ENCODE assay signal across 19 cellular contexts in the genomic region with DNA sequence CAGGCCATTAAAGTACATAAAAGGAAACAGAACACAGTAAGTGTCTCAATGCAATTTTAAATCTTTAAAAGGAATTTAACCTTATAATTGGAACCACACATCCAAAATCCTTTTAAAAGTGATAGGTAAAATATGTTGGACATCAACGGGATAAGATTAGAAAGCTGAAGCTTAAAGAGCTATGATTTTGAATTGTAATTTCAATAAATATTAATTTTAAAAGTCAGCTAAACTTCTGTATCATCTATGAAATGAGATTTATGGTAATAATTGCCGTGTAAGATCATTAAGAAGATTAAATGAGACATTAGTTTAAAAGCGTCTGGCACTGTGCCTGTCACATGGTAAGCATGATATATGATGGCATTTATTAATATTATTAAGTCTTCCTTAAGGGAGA. TPM values are rescaled to one million over a fixed set of nuclear protein-coding genes. Genes with fewer than 3 reads are reported as not detected.
DNase-seq lines count a peak whose midpoint lies in the region; ATAC-seq and TF ChIP-seq lines count a peak whose summit lies in the region.
"Had no signal": no experiment of that assay in that cellular context is flagged by ENCODE, and none has a peak within 500 bp of the region (broad histone marks: within the 10 kb centered on the region; RNA-seq: fewer than 3 reads in every experiment).

No MANE protein-coding gene starts in this region.

- 20% methylated on average over 3 of the region's 3 CpGs for WGBS in SK-N-SH (ENCODE audit: low lambda C conversion rate)
- WGBS in right lobe of liver (ENCODE audit: insufficient coverage, low coverage, low lambda C conversion rate, missing lambda C conversion rate): 92% methylated on average over 3 of the region's 3 CpGs

- no peak overlapping the region for H3K27ac ChIP-seq in SK-N-SH (ENCODE audit: low read depth in 2 of 2, low read length in 1 of 2)
- H3K27ac ChIP-seq in right lobe of liver: no peak overlapping the region
- H3K27ac ChIP-seq: BLaER1 had no signal

- H3K36me3 Mint-ChIP-seq in mesothelial cell of epicardium: no peaks in the 10 kb centered on the region
- no peaks in the 10 kb centered on the region for H3K36me3 Mint-ChIP-seq in stimulated activated effector memory CD8-positive, alpha-beta T cell treated with anti-CD3 and anti-CD28 coated beads, Interleukin-12 subunit alpha, Interleukin-12 subunit beta, amount 100 ng/mL, for 72 hours
- H3K36me3 Mint-ChIP-seq: CD14-positive monocyte; CD4-positive, alpha-beta memory T cell; CD4-positive, CD25-positive, alpha-beta regulatory T cell had no signal

- H3K4me1 Mint-ChIP-seq in mesothelial cell of epicardium: peaks cover 33% of the 10 kb centered on the region
- no peaks in the 10 kb centered on the region for H3K4me1 Mint-ChIP-seq in stimulated activated effector memory CD8-positive, alpha-beta T cell treated with anti-CD3 and anti-CD28 coated beads, Interleukin-12 subunit alpha, Interleukin-12 subunit beta, amount 100 ng/mL, for 72 hours
- H3K4me1 Mint-ChIP-seq: CD4-positive, alpha-beta memory T cell; CD4-positive, CD25-positive, alpha-beta regulatory T cell; CD8-positive, alpha-beta memory T cell had no signal

- TF ChIP-seq EP300 in SK-N-SH (IDR thresholded peaks at IDR 0.05; ENCODE audit: borderline replicate concordance in 1 of 2, low read depth in 1 of 2, low read length in 1 of 2): 0 out of 4 replicates have a peak, but pooled peaks of 1 of the 2 experiments have one; percentile 19

- no peaks in the 10 kb centered on the region for H3K36me3 ChIP-seq in SK-N-SH (replicated peaks in 1 of 2; ENCODE audit: control insufficient read depth in 1 of 2, insufficient read depth in 2 of 2, low read length in 1 of 2)
- no peaks in the 10 kb centered on the region for H3K36me3 ChIP-seq in right lobe of liver
- H3K36me3 ChIP-seq: BE2C, BLaER1 had no signal

- H3K79me2 ChIP-seq in SK-N-SH (ENCODE audit: insufficient read depth): no peaks in the 10 kb centered on the region

- TF ChIP-seq RAD21 in SK-N-SH (IDR thresholded peaks at IDR 0.05; ENCODE audit: low read length): no peak

- peaks cover 7% of the 10 kb centered on the region for H3K9me3 Mint-ChIP-seq in mesothelial cell of epicardium
- no peaks in the 10 kb centered on the region for H3K9me3 Mint-ChIP-seq in stimulated activated effector memory CD8-positive, alpha-beta T cell treated with anti-CD3 and anti-CD28 coated beads, Interleukin-12 subunit alpha, Interleukin-12 subunit beta, amount 100 ng/mL, for 72 hours
- H3K9me3 Mint-ChIP-seq: CD4-positive, alpha-beta memory T cell; CD8-positive, alpha-beta memory T cell had no signal

- ATAC-seq in SK-N-SH treated with all-trans-retinoic acid at 6 μM for 48 hours (no peak), right lobe of liver (no peak)
- ATAC-seq in stimulated activated effector memory CD8-positive, alpha-beta T cell treated with anti-CD3 and anti-CD28 coated beads, Interleukin-12 subunit alpha, Interleukin-12 subunit beta, amount 100 ng/mL, for 72 hours: no peak

- CTCF ChIA-PET in SK-N-SH (lab: Yijun Ruan, JAX): interaction anchor here (1.5 kb wide), 1 partner anchor 33 kb away, joined by 4 read pairs; no protein-coding TSS in a partner anchor

- no peak overlapping the region for H3K4me3 Mint-ChIP-seq in mesothelial cell of epicardium
- H3K4me3 Mint-ChIP-seq in stimulated activated effector memory CD8-positive, alpha-beta T cell treated with anti-CD3 and anti-CD28 coated beads, Interleukin-12 subunit alpha, Interleukin-12 subunit beta, amount 100 ng/mL, for 72 hours: no peak overlapping the region
- H3K4me3 Mint-ChIP-seq: CD14-positive monocyte; CD4-positive, alpha-beta memory T cell; CD4-positive, CD25-positive, alpha-beta regulatory T cell; CD8-positive, alpha-beta memory T cell had no signal

- no peak overlapping the region for H3K9ac ChIP-seq in SK-N-SH
- H3K9ac ChIP-seq: BLaER1 had no signal

- intact Hi-C loops in right lobe of liver (cut with DNase I): no loop called here

- H4K20me1 ChIP-seq in SK-N-SH (ENCODE audit: insufficient read depth): no peaks in the 10 kb centered on the region
- H4K20me1 ChIP-seq: BLaER1 had no signal

- no peak overlapping the region for H2AFZ ChIP-seq in SK-N-SH (ENCODE audit: low read depth)

- H3K9me3 ChIP-seq in SK-N-SH (no peaks in the 10 kb centered on the region), right lobe of liver (no peaks in the 10 kb centered on the region)
- H3K9me3 ChIP-seq: BE2C had no signal

- H3K4me2 ChIP-seq in SK-N-SH: no peak overlapping the region
- H3K4me2 ChIP-seq: BLaER1 had no signal

- no peak for TF ChIP-seq CTCF in SK-N-SH (IDR thresholded peaks at IDR 0.05)
- TF ChIP-seq CTCF in mesothelial cell of epicardium (IDR thresholded peaks at IDR 0.05; ENCODE audit: unreplicated experiment): no peak
- TF ChIP-seq CTCF in right lobe of liver (IDR thresholded peaks at IDR 0.05): no peak

- POLR2A ChIA-PET in SK-N-SH (lab: Yijun Ruan, JAX): no interaction called here

- H3K4me3 ChIP-seq in SK-N-SH (ENCODE audit: low read depth in 2 of 2, low read length in 1 of 2): no peak overlapping the region
- no peak overlapping the region for H3K4me3 ChIP-seq in right lobe of liver
- H3K4me3 ChIP-seq: BLaER1 had no signal

- no peaks in the 10 kb centered on the region for H3F3A ChIP-seq in SK-N-SH (replicated peaks; ENCODE audit: insufficient read depth)

- H3K9me2 ChIP-seq in SK-N-SH: no peaks in the 10 kb centered on the region

- TF ChIP-seq POLR2A in right lobe of liver (IDR thresholded peaks at IDR 0.05): no peak

- no peaks in the 10 kb centered on the region; the same call in 1 of the 2 replicates for H3K27me3 ChIP-seq in SK-N-SH (ENCODE audit: insufficient read depth)
- H3K27me3 ChIP-seq in right lobe of liver: no peaks in the 10 kb centered on the region
- H3K27me3 ChIP-seq: BE2C, BLaER1 had no signal

- H3K4me1 ChIP-seq in SK-N-SH (ENCODE audit: control insufficient read depth in 1 of 2, insufficient read depth in 2 of 2, low read depth in 1 of 2, low read length in 1 of 2) (peaks cover 0 to 3% of the 10 kb centered on the region in 2 experiments; a peak in 1 of 4 replicates), right lobe of liver (peaks cover 0 to 11% (median 4%) of the 10 kb centered on the region in 4 donors)
- H3K4me1 ChIP-seq: BE2C had no signal

- H3K27me3 Mint-ChIP-seq in mesothelial cell of epicardium (ENCODE audit: low read depth): peaks cover 15% of the 10 kb centered on the region

- H3K27ac Mint-ChIP-seq in mesothelial cell of epicardium: peak overlapping the region; percentile 76
- H3K27ac Mint-ChIP-seq in stimulated activated effector memory CD8-positive, alpha-beta T cell treated with anti-CD3 and anti-CD28 coated beads, Interleukin-12 subunit alpha, Interleukin-12 subunit beta, amount 100 ng/mL, for 72 hours: no peak overlapping the region
- H3K27ac Mint-ChIP-seq: CD14-positive monocyte; CD4-positive, alpha-beta memory T cell; CD4-positive, CD25-positive, alpha-beta regulatory T cell; CD8-positive, alpha-beta memory T cell had no signal

- DNase-seq in SK-N-SH: no peak
- DNase-seq in mesothelial cell of epicardium (ENCODE audit: low spot score in 2 of 2, unreplicated experiment in 2 of 2): no peak
- no peak for DNase-seq in right lobe of liver
- no peak for DNase-seq in stimulated activated effector memory CD8-positive, alpha-beta T cell treated with anti-CD3 and anti-CD28 coated beads, Interleukin-12 subunit alpha, Interleukin-12 subunit beta, amount 100 ng/mL, for 72 hours (ENCODE audit: low spot score in 2 of 2)
- DNase-seq: 8988T; ACHN; BE2C; C1 segment of cervical spinal cord; CD4-positive, alpha-beta memory T cell; CD4-positive, CD25-positive, alpha-beta regulatory T cell; CD8-positive, alpha-beta memory T cell; COR-L47; DMS79 treated with DMSO at 0.1 percent for 48 hours; GF-D8 had no signal

TF ChIP-seq in SK-N-SH treated with all-trans-retinoic acid at 6 μM for 48 hours, 23 proteins besides CTCF, POLR2A, EP300 and RAD21:
- TF ChIP-seq RARB (CRISPR knock-in tag; IDR thresholded peaks at IDR 0.05) (no peak), ZC3H10 (CRISPR knock-in tag; IDR thresholded peaks at IDR 0.05) (peak; percentile 75; the same call in 1 of the 2 replicates), ISL1 (CRISPR knock-in tag; IDR thresholded peaks at IDR 0.05) (peak; percentile 89), PPARA (CRISPR knock-in tag; IDR thresholded peaks at IDR 0.05; ENCODE audit: borderline replicate concordance) (no peak), ZFP30 (CRISPR knock-in tag; IDR thresholded peaks at IDR 0.05) (no peak), SNAI2 (CRISPR knock-in tag; IDR thresholded peaks at IDR 0.05) (peak; percentile 75; the same call in 1 of the 2 replicates), TCF4 (CRISPR knock-in tag; IDR thresholded peaks at IDR 0.05; ENCODE audit: borderline replicate concordance) (peak; percentile 34; the same call in 1 of the 2 replicates)

TF ChIP-seq in SK-N-SH, 30 proteins besides CTCF, POLR2A, EP300 and RAD21 (continues in another document):
- TF ChIP-seq RCOR1 (IDR thresholded peaks at IDR 0.05; ENCODE audit: low read length): no peak
- TF ChIP-seq FOXM1 (IDR thresholded peaks at IDR 0.05; ENCODE audit: low read depth): no peak

RNA-seq across cellular contexts. Expression of a gene that starts 31.3 kb away (rescaled TPM):
- polyA plus RNA-seq in SK-N-SH (2012; rRNA removed): not detected in 2 replicates
- not detected in 2 replicates for polyA plus RNA-seq in SK-N-SH (2012; cell fraction: cytosol; rRNA removed)
- polyA plus RNA-seq in SK-N-SH (2012; cell fraction: nucleus; rRNA removed): not detected in 2 replicates
- total RNA-seq in mesothelial cell of epicardium (0.16 to 0.33 TPM in 2 of 3 replicates, not detected in the other), right lobe of liver (not detected)
- total RNA-seq: A673; CD4-positive, CD25-positive, alpha-beta regulatory T cell had no signal
- polyA plus RNA-seq: AG04450; CD14-positive monocyte; CD4-positive, alpha-beta memory T cell; CD8-positive, alpha-beta memory T cell had no signal

RNA-seq across cellular contexts. Expression of a gene that starts 45.0 kb away (rescaled TPM):
- not detected in 2 replicates for polyA plus RNA-seq in SK-N-SH (2012; rRNA removed)
- polyA plus RNA-seq in SK-N-SH (2012; cell fraction: cytosol; rRNA removed): not detected in 2 replicates
- not detected in 2 replicates for polyA plus RNA-seq in SK-N-SH (2012; cell fraction: nucleus; rRNA removed)
- total RNA-seq in mesothelial cell of epicardium (not detected in 3 replicates), right lobe of liver (not detected)
- total RNA-seq: A673; CD4-positive, alpha-beta memory T cell; CD4-positive, CD25-positive, alpha-beta regulatory T cell; CD8-positive, alpha-beta memory T cell had no signal
- polyA plus RNA-seq: AG04450; CD14-positive monocyte; CD4-positive, alpha-beta memory T cell; CD4-positive, CD25-positive, alpha-beta regulatory T cell; CD8-positive, alpha-beta memory T cell had no signal
